In genomic region chr6:127997472-127998164, GRCh38 we compare ENCODE assay signal across 1 cellular context.
TF ChIP-seq lines count a peak whose summit lies in the region.

No MANE protein-coding gene starts in this region.

TF ChIP-seq in GM23338, 12 proteins besides CTCF, POLR2A, EP300 and RAD21 (continued from another document):
- TF ChIP-seq REST (IDR thresholded peaks at IDR 0.05; ENCODE audit: unreplicated experiment) (no peak), EZH2 (IDR thresholded peaks at IDR 0.05; ENCODE audit: low read depth, unreplicated experiment) (no peak), EZH2phosphoT487 (IDR thresholded peaks at IDR 0.05; ENCODE audit: unreplicated experiment) (no peak), JUNB (IDR thresholded peaks at IDR 0.05; ENCODE audit: unreplicated experiment) (no peak), ZNF114 (CRISPR knock-in tag; IDR thresholded peaks at IDR 0.05) (no peak), ZNF331 (CRISPR knock-in tag; IDR thresholded peaks at IDR 0.05; ENCODE audit: low read depth) (no peak), POLR2AphosphoS5 (IDR thresholded peaks at IDR 0.05; ENCODE audit: low read depth) (no peak), NANOG (IDR thresholded peaks at IDR 0.05; ENCODE audit: borderline replicate concordance) (no peak)
- TF ChIP-seq, protein P1, sequence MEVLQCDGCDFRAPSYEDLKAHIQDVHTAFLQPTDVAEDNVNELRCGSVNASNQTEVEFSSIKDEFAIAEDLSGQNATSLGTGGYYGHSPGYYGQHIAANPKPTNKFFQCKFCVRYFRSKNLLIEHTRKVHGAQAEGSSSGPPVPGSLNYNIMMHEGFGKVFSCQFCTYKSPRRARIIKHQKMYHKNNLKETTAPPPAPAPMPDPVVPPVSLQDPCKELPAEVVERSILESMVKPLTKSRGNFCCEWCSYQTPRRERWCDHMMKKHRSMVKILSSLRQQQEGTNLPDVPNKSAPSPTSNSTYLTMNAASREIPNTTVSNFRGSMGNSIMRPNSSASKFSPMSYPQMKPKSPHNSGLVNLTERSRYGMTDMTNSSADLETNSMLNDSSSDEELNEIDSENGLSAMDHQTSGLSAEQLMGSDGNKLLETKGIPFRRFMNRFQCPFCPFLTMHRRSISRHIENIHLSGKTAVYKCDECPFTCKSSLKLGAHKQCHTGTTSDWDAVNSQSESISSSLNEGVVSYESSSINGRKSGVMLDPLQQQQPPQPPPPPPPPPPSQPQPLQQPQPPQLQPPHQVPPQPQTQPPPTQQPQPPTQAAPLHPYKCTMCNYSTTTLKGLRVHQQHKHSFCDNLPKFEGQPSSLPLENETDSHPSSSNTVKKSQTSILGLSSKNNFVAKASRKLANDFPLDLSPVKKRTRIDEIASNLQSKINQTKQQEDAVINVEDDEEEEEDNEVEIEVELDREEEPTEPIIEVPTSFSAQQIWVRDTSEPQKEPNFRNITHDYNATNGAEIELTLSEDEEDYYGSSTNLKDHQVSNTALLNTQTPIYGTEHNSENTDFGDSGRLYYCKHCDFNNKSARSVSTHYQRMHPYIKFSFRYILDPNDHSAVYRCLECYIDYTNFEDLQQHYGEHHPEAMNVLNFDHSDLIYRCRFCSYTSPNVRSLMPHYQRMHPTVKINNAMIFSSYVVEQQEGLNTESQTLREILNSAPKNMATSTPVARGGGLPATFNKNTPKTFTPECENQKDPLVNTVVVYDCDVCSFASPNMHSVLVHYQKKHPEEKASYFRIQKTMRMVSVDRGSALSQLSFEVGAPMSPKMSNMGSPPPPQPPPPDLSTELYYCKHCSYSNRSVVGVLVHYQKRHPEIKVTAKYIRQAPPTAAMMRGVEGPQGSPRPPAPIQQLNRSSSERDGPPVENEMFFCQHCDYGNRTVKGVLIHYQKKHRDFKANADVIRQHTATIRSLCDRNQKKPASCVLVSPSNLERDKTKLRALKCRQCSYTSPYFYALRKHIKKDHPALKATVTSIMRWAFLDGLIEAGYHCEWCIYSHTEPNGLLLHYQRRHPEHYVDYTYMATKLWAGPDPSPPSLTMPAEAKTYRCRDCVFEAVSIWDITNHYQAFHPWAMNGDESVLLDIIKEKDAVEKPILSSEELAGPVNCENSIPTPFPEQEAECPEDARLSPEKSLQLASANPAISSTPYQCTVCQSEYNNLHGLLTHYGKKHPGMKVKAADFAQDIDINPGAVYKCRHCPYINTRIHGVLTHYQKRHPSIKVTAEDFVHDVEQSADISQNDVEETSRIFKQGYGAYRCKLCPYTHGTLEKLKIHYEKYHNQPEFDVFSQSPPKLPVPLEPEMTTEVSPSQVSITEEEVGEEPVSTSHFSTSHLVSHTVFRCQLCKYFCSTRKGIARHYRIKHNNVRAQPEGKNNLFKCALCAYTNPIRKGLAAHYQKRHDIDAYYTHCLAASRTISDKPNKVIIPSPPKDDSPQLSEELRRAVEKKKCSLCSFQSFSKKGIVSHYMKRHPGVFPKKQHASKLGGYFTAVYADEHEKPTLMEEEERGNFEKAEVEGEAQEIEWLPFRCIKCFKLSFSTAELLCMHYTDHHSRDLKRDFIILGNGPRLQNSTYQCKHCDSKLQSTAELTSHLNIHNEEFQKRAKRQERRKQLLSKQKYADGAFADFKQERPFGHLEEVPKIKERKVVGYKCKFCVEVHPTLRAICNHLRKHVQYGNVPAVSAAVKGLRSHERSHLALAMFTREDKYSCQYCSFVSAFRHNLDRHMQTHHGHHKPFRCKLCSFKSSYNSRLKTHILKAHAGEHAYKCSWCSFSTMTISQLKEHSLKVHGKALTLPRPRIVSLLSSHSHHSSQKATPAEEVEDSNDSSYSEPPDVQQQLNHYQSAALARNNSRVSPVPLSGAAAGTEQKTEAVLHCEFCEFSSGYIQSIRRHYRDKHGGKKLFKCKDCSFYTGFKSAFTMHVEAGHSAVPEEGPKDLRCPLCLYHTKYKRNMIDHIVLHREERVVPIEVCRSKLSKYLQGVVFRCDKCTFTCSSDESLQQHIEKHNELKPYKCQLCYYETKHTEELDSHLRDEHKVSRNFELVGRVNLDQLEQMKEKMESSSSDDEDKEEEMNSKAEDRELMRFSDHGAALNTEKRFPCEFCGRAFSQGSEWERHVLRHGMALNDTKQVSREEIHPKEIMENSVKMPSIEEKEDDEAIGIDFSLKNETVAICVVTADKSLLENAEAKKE (CRISPR knock-in tag; IDR thresholded peaks at IDR 0.05) = no peak
